In the genomic region with DNA sequence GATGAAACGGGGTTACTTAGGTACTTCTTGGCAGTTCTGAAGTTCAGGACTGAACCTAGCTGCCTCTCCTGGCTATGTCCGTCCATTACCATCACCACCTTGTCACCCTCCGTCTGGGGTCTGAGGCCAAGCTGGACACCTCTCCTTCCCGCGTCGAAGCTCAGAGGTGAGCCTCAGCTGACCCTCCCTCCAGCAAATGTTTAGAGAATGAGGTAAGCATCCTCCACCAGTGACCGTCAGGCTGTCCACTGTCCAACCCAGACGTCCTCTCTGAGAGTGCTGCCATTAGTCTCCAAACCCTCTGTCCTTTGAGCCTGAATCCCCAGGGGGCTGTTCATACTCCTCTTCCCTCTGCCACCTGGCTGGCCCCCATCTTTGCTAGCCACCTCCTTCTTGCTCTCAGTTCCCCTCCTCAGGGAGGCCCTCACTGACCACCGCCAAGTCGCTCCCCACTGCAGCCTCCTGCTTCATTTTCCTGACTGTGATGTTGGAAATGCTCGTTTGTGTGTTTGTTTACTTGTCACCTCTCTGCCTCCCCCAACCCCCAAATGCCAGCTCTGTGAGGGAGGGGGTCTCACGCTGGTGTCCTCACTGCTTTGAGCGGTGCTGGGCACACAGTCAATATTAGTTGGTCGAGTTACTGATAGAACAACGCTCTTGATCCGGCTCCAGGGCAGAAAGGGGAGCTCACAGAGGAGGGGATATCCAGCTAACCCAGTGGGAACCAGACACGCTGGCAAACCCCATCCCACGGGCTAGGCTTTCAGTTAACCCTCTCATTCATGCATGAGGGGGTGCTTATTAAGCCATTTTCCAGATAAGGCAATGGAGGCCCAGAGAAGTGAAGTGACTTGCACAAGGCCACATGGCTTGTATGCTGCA, we compare ENCODE assay signal across 13 cellular contexts.
A peak's percentile ranks its signal among the peaks of the same experiment; 100 is the strongest.
DNase-seq lines count a peak whose midpoint lies in the region; ATAC-seq and TF ChIP-seq lines count a peak whose summit lies in the region.
"Had no signal": no experiment of that assay in that cellular context is flagged by ENCODE, and none has a peak within 500 bp of the region (broad histone marks: within the 10 kb centered on the region; RNA-seq: fewer than 3 reads in every experiment).

No MANE protein-coding gene starts in this region.

- H3K9me3 Mint-ChIP-seq in activated naive CD8-positive, alpha-beta T cell treated with anti-CD3 and anti-CD28 coated beads for 36 hours = no peaks in the 10 kb centered on the region

- peak overlapping the region; percentile 26 to 56 for H3K9ac ChIP-seq in mucosa of rectum (ENCODE audit: low read depth in 1 of 2, low read length in 2 of 2)

- TF ChIP-seq POLR2A in upper lobe of left lung (IDR thresholded peaks at IDR 0.05) = no peak

- no peaks in the 10 kb centered on the region for H3K36me3 ChIP-seq in mucosa of rectum (ENCODE audit: control insufficient read depth in 2 of 2, insufficient read depth in 2 of 2, low read length in 2 of 2)
- H3K36me3 ChIP-seq in upper lobe of left lung = no peaks in the 10 kb centered on the region
- H3K36me3 ChIP-seq: adrenal gland had no signal

- peaks cover 67% of the 10 kb centered on the region for H3K4me1 Mint-ChIP-seq in activated naive CD8-positive, alpha-beta T cell treated with anti-CD3 and anti-CD28 coated beads for 36 hours

- TF ChIP-seq EP300 in upper lobe of left lung (IDR thresholded peaks at IDR 0.05) = no peak

- H3K4me3 Mint-ChIP-seq in activated naive CD8-positive, alpha-beta T cell treated with anti-CD3 and anti-CD28 coated beads for 36 hours = no peak overlapping the region

- H3K27ac Mint-ChIP-seq in activated naive CD8-positive, alpha-beta T cell treated with anti-CD3 and anti-CD28 coated beads for 36 hours = peak overlapping the region; percentile 93

- peak; percentile 25 for DNase-seq in Right ventricle myocardium superior
- DNase-seq in Right ventricle myocardium inferior (ENCODE audit: missing footprints) = no peak
- DNase-seq in activated naive CD8-positive, alpha-beta T cell treated with anti-CD3 and anti-CD28 coated beads for 36 hours = no peak
- no peak for DNase-seq in upper lobe of left lung
- DNase-seq in OCI-M2 (lab: John Stamatoyannopoulos, UW; ENCODE audit: unreplicated experiment) = no peak
- no peak for DNase-seq in HuH-7.5 (ENCODE audit: low spot score)
- DNase-seq: activated CD4-positive, alpha-beta T cell treated with anti-CD3 and anti-CD28 coated beads for 4 hours; IMR-90; NCI-H1092 had no signal

- H3K27me3 Mint-ChIP-seq in activated naive CD8-positive, alpha-beta T cell treated with anti-CD3 and anti-CD28 coated beads for 36 hours = no peaks in the 10 kb centered on the region

- H3K27me3 ChIP-seq in mucosa of rectum (ENCODE audit: control insufficient read depth in 2 of 2, insufficient read depth in 2 of 2, low read length in 2 of 2) (no peaks in the 10 kb centered on the region), upper lobe of left lung (no peaks in the 10 kb centered on the region)
- H3K27me3 ChIP-seq: adrenal gland had no signal

- intact Hi-C loops in Right ventricle myocardium superior (cut with DNase I) (no loop called here), Right ventricle myocardium inferior (cut with DNase I) (no loop called here)

- TF ChIP-seq CTCF in upper lobe of left lung (IDR thresholded peaks at IDR 0.05) = no peak

- H3K4me1 ChIP-seq in mucosa of rectum (ENCODE audit: control insufficient read depth in 2 of 2, insufficient read depth in 2 of 2, low read length in 2 of 2) (peaks cover 47 to 54% of the 10 kb centered on the region in 2 donors), upper lobe of left lung (peaks cover 35 to 60% (median 44%) of the 10 kb centered on the region in 4 donors)

- H3K4me3 ChIP-seq in mucosa of rectum (ENCODE audit: low read length in 2 of 2) (no peak overlapping the region), upper lobe of left lung (no peak overlapping the region)
- H3K4me3 ChIP-seq: adrenal gland, PC-9 had no signal

- H3K9me3 ChIP-seq in mucosa of rectum (ENCODE audit: control insufficient read depth in 2 of 2, low read length in 2 of 2) (no peaks in the 10 kb centered on the region), upper lobe of left lung (no peaks in the 10 kb centered on the region)
- H3K9me3 ChIP-seq: adrenal gland had no signal

- peaks cover 13% of the 10 kb centered on the region for H3K36me3 Mint-ChIP-seq in activated naive CD8-positive, alpha-beta T cell treated with anti-CD3 and anti-CD28 coated beads for 36 hours

- H3K27ac ChIP-seq in mucosa of rectum (ENCODE audit: low read depth in 2 of 2, low read length in 2 of 2) (peak overlapping the region in 1 of 2 donors; percentile 93), upper lobe of left lung (peak overlapping the region; percentile 93 to 96 (median 94))
- H3K27ac ChIP-seq: PC-9 had no signal

- ATAC-seq in Right ventricle myocardium superior (ENCODE audit: poor library complexity) (no peak), Right ventricle myocardium inferior (no peak), upper lobe of left lung (ENCODE audit: low FRiP score in 2 of 2) (no peak), GM18520 (IDR thresholded peaks at IDR 0.05; ENCODE audit: unreplicated experiment) (no peak)

- 76% methylated on average over 18 of the region's 18 CpGs for WGBS in upper lobe of left lung, 2 donors
